ENCODE assay signal across 1 cellular context in the genomic region with DNA sequence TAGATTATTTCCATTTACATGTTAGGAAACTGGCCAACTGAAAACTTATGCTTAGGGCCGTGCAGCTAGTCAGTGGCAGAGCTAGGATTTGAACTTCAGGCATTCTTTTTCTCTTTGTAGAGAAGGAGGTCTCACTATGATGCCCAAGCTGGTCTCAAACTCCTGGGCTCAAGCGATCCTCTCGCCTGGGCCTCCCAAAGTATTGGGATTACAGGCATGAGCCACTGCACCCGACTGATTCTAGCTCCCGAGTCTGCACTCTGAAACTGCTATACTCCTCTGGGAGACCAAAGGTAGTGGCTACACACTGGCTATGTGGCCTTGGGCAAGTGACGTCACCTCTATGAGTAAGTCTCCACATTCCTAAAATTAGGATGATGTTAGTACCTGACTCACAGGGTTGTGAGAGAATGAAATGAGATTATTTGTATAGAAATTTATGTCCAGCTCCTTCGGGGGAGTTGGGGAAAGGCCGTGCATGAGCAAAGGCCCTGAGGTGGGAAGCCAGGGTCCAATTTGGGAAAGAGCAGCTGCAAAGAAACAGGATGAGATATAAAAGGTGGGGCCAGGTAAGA.
TF ChIP-seq lines count a peak whose summit lies in the region.

No MANE protein-coding gene starts in this region.

TF ChIP-seq in HepG2, 621 proteins besides CTCF, POLR2A, EP300 and RAD21 (continued from another document and continues in another):
- TF ChIP-seq, protein P1, sequence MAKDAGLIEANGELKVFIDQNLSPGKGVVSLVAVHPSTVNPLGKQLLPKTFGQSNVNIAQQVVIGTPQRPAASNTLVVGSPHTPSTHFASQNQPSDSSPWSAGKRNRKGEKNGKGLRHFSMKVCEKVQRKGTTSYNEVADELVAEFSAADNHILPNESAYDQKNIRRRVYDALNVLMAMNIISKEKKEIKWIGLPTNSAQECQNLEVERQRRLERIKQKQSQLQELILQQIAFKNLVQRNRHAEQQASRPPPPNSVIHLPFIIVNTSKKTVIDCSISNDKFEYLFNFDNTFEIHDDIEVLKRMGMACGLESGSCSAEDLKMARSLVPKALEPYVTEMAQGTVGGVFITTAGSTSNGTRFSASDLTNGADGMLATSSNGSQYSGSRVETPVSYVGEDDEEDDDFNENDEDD (CRISPR knock-in tag; IDR thresholded peaks at IDR 0.05; ENCODE audit: borderline replicate concordance) = no peak
- no peak for TF ChIP-seq EZH2 (conservative IDR thresholded peaks at IDR 0.05; ENCODE audit: low read depth, low read length)
- TF ChIP-seq YEATS4 (CRISPR knock-in tag; IDR thresholded peaks at IDR 0.05; ENCODE audit: borderline replicate concordance) = no peak
- no peak for TF ChIP-seq ZNF34 (CRISPR knock-in tag; IDR thresholded peaks at IDR 0.05; ENCODE audit: borderline replicate concordance)
- TF ChIP-seq ZNF550 (CRISPR knock-in tag; IDR thresholded peaks at IDR 0.05; ENCODE audit: borderline replicate concordance) = no peak
- no peak for TF ChIP-seq SIX1 (CRISPR knock-in tag; IDR thresholded peaks at IDR 0.05; ENCODE audit: borderline replicate concordance)
- TF ChIP-seq ZNF891 (CRISPR knock-in tag; IDR thresholded peaks at IDR 0.05) = no peak
- TF ChIP-seq RFXAP (CRISPR knock-in tag; IDR thresholded peaks at IDR 0.05; ENCODE audit: borderline replicate concordance) = no peak
- TF ChIP-seq, protein P2, sequence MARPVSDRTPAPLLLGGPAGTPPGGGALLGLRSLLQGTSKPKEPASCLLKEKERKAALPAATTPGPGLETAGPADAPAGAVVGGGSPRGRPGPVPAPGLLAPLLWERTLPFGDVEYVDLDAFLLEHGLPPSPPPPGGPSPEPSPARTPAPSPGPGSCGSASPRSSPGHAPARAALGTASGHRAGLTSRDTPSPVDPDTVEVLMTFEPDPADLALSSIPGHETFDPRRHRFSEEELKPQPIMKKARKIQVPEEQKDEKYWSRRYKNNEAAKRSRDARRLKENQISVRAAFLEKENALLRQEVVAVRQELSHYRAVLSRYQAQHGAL (CRISPR knock-in tag; IDR thresholded peaks at IDR 0.05; ENCODE audit: not compliant biosample characterization) = no peak
- TF ChIP-seq CREM (IDR thresholded peaks at IDR 0.05) = peak; percentile 59
- no peak for TF ChIP-seq CREM (CRISPR knock-in tag; IDR thresholded peaks at IDR 0.05)
- no peak for TF ChIP-seq FOXP1 (IDR thresholded peaks at IDR 0.05)
- no peak for TF ChIP-seq FOXP1 (CRISPR knock-in tag; IDR thresholded peaks at IDR 0.05)
- TF ChIP-seq SP1 (IDR thresholded peaks at IDR 0.05) = no peak
- TF ChIP-seq SP1 (CRISPR knock-in tag; IDR thresholded peaks at IDR 0.05) = no peak
- TF ChIP-seq, protein P3, sequence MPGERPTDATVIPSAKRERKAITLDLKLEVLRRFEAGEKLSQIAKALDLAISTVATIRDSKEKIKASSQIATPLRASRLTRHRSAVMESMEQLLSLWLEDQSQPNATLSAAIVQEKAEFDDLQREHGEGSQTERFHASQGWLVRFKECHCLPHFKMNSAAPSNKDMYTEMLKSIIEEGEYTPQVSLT (CRISPR knock-in tag; IDR thresholded peaks at IDR 0.05; ENCODE audit: borderline replicate concordance, low read depth) = no peak
- no peak for TF ChIP-seq ZNF572 (CRISPR knock-in tag; IDR thresholded peaks at IDR 0.05)
- no peak for TF ChIP-seq NFIB (CRISPR knock-in tag; IDR thresholded peaks at IDR 0.05; ENCODE audit: borderline replicate concordance)
- TF ChIP-seq ZFP36L1 (CRISPR knock-in tag; IDR thresholded peaks at IDR 0.05) = no peak
- no peak for TF ChIP-seq ZNF724P (CRISPR knock-in tag; IDR thresholded peaks at IDR 0.05; ENCODE audit: borderline replicate concordance)
- no peak for TF ChIP-seq ZNF382 (CRISPR knock-in tag; IDR thresholded peaks at IDR 0.05; ENCODE audit: borderline replicate concordance)
- TF ChIP-seq MTF2 (CRISPR knock-in tag; IDR thresholded peaks at IDR 0.05; ENCODE audit: borderline replicate concordance) = no peak
- no peak for TF ChIP-seq MIER2 (CRISPR knock-in tag; IDR thresholded peaks at IDR 0.05)
- TF ChIP-seq, protein P4, sequence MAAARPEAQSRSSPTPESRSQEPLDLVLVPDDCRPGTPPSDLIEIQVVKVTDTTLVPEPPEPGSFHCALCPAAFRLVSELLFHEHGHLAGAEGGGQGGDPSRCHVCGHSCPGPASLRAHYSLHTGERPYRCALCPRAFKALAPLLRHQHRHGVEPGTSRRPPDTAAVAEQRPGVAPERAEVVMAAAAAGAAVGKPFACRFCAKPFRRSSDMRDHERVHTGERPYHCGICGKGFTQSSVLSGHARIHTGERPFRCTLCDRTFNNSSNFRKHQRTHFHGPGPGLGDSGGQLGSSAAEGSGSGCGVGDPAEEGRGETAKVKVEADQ (CRISPR knock-in tag; IDR thresholded peaks at IDR 0.05; ENCODE audit: borderline replicate concordance) = no peak
- no peak for TF ChIP-seq TBX2 (CRISPR knock-in tag; IDR thresholded peaks at IDR 0.05; ENCODE audit: borderline replicate concordance)
- no peak for TF ChIP-seq WIZ (CRISPR knock-in tag; IDR thresholded peaks at IDR 0.05)
- 0 out of 2 replicates have a peak, but pooled peaks have one; percentile 9 for TF ChIP-seq ZNF607 (CRISPR knock-in tag; IDR thresholded peaks at IDR 0.05; ENCODE audit: borderline replicate concordance)
- TF ChIP-seq ETV5 (CRISPR knock-in tag; IDR thresholded peaks at IDR 0.05; ENCODE audit: borderline replicate concordance) = no peak
- TF ChIP-seq U2AF1 (optimal IDR thresholded peaks at IDR 0.05; ENCODE audit: low read depth, low read length) = no peak
- TF ChIP-seq IRX3 (CRISPR knock-in tag; IDR thresholded peaks at IDR 0.05; ENCODE audit: borderline replicate concordance, low read depth) = no peak
- TF ChIP-seq ZNF431 (CRISPR knock-in tag; IDR thresholded peaks at IDR 0.05; ENCODE audit: borderline replicate concordance, low read depth) = no peak
- no peak for TF ChIP-seq HNRNPH1 (optimal IDR thresholded peaks at IDR 0.05; ENCODE audit: low read depth, low read length)
- no peak for TF ChIP-seq ZNF251 (CRISPR knock-in tag; IDR thresholded peaks at IDR 0.05)
- no peak for TF ChIP-seq TSC22D2 (CRISPR knock-in tag; IDR thresholded peaks at IDR 0.05; ENCODE audit: borderline replicate concordance)
- TF ChIP-seq ZNF773 (CRISPR knock-in tag; IDR thresholded peaks at IDR 0.05; ENCODE audit: borderline replicate concordance) = no peak
- TF ChIP-seq, protein P5, sequence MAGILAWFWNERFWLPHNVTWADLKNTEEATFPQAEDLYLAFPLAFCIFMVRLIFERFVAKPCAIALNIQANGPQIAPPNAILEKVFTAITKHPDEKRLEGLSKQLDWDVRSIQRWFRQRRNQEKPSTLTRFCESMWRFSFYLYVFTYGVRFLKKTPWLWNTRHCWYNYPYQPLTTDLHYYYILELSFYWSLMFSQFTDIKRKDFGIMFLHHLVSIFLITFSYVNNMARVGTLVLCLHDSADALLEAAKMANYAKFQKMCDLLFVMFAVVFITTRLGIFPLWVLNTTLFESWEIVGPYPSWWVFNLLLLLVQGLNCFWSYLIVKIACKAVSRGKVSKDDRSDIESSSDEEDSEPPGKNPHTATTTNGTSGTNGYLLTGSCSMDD (CRISPR knock-in tag; IDR thresholded peaks at IDR 0.05) = no peak
- TF ChIP-seq ZNF777 (CRISPR knock-in tag; IDR thresholded peaks at IDR 0.05) = no peak
- TF ChIP-seq ZNF446 (CRISPR knock-in tag; IDR thresholded peaks at IDR 0.05) = no peak
- no peak for TF ChIP-seq ZNF788 (CRISPR knock-in tag; IDR thresholded peaks at IDR 0.05; ENCODE audit: borderline replicate concordance)
- no peak for TF ChIP-seq AHR (CRISPR knock-in tag; IDR thresholded peaks at IDR 0.05)
- TF ChIP-seq ZNF766 (CRISPR knock-in tag; IDR thresholded peaks at IDR 0.05; ENCODE audit: borderline replicate concordance) = 0 out of 2 replicates have a peak, but pooled peaks have one; percentile 14
- no peak for TF ChIP-seq ZNF3 (CRISPR knock-in tag; IDR thresholded peaks at IDR 0.05)
- no peak for TF ChIP-seq ZC3H13 (CRISPR knock-in tag; IDR thresholded peaks at IDR 0.05)
- TF ChIP-seq, protein P6, sequence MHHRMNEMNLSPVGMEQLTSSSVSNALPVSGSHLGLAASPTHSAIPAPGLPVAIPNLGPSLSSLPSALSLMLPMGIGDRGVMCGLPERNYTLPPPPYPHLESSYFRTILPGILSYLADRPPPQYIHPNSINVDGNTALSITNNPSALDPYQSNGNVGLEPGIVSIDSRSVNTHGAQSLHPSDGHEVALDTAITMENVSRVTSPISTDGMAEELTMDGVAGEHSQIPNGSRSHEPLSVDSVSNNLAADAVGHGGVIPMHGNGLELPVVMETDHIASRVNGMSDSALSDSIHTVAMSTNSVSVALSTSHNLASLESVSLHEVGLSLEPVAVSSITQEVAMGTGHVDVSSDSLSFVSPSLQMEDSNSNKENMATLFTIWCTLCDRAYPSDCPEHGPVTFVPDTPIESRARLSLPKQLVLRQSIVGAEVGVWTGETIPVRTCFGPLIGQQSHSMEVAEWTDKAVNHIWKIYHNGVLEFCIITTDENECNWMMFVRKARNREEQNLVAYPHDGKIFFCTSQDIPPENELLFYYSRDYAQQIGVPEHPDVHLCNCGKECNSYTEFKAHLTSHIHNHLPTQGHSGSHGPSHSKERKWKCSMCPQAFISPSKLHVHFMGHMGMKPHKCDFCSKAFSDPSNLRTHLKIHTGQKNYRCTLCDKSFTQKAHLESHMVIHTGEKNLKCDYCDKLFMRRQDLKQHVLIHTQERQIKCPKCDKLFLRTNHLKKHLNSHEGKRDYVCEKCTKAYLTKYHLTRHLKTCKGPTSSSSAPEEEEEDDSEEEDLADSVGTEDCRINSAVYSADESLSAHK (CRISPR knock-in tag; IDR thresholded peaks at IDR 0.05; ENCODE audit: borderline replicate concordance) = no peak
- TF ChIP-seq ZBTB20 (CRISPR knock-in tag; IDR thresholded peaks at IDR 0.05; ENCODE audit: borderline replicate concordance, low read depth) = 0 out of 2 replicates have a peak, but pooled peaks have one; percentile 43
- TF ChIP-seq ZNF101 (CRISPR knock-in tag; IDR thresholded peaks at IDR 0.05; ENCODE audit: borderline replicate concordance, low read depth) = no peak
- TF ChIP-seq GATAD2A (CRISPR knock-in tag; IDR thresholded peaks at IDR 0.05) = 0 out of 2 replicates have a peak, but pooled peaks have one; percentile 44
- TF ChIP-seq ZNF430 (CRISPR knock-in tag; IDR thresholded peaks at IDR 0.05) = no peak
- TF ChIP-seq ZSCAN21 (CRISPR knock-in tag; IDR thresholded peaks at IDR 0.05; ENCODE audit: borderline replicate concordance) = no peak
- TF ChIP-seq JUN (CRISPR knock-in tag; IDR thresholded peaks at IDR 0.05) = peak; percentile 58; the same call in 1 of the 2 replicates
- TF ChIP-seq, protein P7, sequence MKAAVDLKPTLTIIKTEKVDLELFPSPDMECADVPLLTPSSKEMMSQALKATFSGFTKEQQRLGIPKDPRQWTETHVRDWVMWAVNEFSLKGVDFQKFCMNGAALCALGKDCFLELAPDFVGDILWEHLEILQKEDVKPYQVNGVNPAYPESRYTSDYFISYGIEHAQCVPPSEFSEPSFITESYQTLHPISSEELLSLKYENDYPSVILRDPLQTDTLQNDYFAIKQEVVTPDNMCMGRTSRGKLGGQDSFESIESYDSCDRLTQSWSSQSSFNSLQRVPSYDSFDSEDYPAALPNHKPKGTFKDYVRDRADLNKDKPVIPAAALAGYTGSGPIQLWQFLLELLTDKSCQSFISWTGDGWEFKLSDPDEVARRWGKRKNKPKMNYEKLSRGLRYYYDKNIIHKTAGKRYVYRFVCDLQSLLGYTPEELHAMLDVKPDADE (CRISPR knock-in tag; IDR thresholded peaks at IDR 0.05) = no peak
- TF ChIP-seq, protein P8, sequence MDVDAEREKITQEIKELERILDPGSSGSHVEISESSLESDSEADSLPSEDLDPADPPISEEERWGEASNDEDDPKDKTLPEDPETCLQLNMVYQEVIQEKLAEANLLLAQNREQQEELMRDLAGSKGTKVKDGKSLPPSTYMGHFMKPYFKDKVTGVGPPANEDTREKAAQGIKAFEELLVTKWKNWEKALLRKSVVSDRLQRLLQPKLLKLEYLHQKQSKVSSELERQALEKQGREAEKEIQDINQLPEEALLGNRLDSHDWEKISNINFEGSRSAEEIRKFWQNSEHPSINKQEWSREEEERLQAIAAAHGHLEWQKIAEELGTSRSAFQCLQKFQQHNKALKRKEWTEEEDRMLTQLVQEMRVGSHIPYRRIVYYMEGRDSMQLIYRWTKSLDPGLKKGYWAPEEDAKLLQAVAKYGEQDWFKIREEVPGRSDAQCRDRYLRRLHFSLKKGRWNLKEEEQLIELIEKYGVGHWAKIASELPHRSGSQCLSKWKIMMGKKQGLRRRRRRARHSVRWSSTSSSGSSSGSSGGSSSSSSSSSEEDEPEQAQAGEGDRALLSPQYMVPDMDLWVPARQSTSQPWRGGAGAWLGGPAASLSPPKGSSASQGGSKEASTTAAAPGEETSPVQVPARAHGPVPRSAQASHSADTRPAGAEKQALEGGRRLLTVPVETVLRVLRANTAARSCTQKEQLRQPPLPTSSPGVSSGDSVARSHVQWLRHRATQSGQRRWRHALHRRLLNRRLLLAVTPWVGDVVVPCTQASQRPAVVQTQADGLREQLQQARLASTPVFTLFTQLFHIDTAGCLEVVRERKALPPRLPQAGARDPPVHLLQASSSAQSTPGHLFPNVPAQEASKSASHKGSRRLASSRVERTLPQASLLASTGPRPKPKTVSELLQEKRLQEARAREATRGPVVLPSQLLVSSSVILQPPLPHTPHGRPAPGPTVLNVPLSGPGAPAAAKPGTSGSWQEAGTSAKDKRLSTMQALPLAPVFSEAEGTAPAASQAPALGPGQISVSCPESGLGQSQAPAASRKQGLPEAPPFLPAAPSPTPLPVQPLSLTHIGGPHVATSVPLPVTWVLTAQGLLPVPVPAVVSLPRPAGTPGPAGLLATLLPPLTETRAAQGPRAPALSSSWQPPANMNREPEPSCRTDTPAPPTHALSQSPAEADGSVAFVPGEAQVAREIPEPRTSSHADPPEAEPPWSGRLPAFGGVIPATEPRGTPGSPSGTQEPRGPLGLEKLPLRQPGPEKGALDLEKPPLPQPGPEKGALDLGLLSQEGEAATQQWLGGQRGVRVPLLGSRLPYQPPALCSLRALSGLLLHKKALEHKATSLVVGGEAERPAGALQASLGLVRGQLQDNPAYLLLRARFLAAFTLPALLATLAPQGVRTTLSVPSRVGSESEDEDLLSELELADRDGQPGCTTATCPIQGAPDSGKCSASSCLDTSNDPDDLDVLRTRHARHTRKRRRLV (CRISPR knock-in tag; IDR thresholded peaks at IDR 0.05) = no peak
- TF ChIP-seq, protein P9, sequence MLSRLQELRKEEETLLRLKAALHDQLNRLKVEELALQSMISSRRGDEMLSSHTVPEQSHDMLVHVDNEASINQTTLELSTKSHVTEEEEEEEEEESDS (CRISPR knock-in tag; IDR thresholded peaks at IDR 0.05; ENCODE audit: borderline replicate concordance) = no peak
- TF ChIP-seq, protein P10, sequence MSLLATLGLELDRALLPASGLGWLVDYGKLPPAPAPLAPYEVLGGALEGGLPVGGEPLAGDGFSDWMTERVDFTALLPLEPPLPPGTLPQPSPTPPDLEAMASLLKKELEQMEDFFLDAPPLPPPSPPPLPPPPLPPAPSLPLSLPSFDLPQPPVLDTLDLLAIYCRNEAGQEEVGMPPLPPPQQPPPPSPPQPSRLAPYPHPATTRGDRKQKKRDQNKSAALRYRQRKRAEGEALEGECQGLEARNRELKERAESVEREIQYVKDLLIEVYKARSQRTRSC (CRISPR knock-in tag; IDR thresholded peaks at IDR 0.05; ENCODE audit: low read depth) = no peak
- no peak for TF ChIP-seq KDM2A (CRISPR knock-in tag; IDR thresholded peaks at IDR 0.05; ENCODE audit: borderline replicate concordance, low read depth)
- TF ChIP-seq, protein P11, sequence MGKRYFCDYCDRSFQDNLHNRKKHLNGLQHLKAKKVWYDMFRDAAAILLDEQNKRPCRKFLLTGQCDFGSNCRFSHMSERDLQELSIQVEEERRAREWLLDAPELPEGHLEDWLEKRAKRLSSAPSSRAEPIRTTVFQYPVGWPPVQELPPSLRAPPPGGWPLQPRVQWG (CRISPR knock-in tag; IDR thresholded peaks at IDR 0.05; ENCODE audit: borderline replicate concordance, low read depth) = no peak
- no peak for TF ChIP-seq ZNF343 (CRISPR knock-in tag; IDR thresholded peaks at IDR 0.05)
- no peak for TF ChIP-seq ZNF136 (CRISPR knock-in tag; IDR thresholded peaks at IDR 0.05; ENCODE audit: low read depth)
- no peak for TF ChIP-seq JDP2 (CRISPR knock-in tag; IDR thresholded peaks at IDR 0.05; ENCODE audit: borderline replicate concordance)
